ENCODE assay signal across 9 cellular contexts in the genomic region with DNA sequence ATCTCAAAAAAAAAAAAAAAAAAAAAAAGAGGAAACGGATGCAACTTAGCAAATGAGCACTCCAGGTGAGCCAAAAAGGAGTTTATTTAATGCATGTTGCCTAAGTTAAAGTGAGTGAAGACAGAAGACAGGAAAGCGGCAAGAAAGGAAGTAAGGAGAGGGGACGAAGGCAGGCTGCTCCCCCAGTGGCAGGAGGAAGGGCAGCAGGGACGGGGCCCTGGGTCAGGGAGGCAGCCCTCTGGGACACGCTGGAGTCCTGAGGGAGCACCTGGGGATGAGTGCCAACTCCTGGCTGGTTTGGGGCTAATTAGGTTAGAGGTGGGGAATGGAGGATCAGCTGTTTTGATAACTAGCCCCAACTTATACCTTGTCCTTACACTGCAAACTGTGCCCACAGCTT. TPM values are rescaled to one million over a fixed set of nuclear protein-coding genes. Genes with fewer than 3 reads are reported as not detected.
DNase-seq lines count a peak whose midpoint lies in the region; ATAC-seq and TF ChIP-seq lines count a peak whose summit lies in the region.
"Had no signal": no experiment of that assay in that cellular context is flagged by ENCODE, and none has a peak within 500 bp of the region (broad histone marks: within the 10 kb centered on the region; RNA-seq: fewer than 3 reads in every experiment).

No MANE protein-coding gene starts in this region.

- peak; percentile 49 for TF ChIP-seq CTCF in BE2C (IDR thresholded peaks at IDR 0.05; ENCODE audit: low read depth, low read length)
- TF ChIP-seq CTCF in foreskin keratinocyte (conservative IDR thresholded peaks at IDR 0.05), result peak; percentile 13

- ATAC-seq in foreskin keratinocyte (no peak), GM18907 (IDR thresholded peaks at IDR 0.05; ENCODE audit: unreplicated experiment) (no peak)

- H3K27ac ChIP-seq in SJCRH30, result no peak overlapping the region
- H3K27ac ChIP-seq in foreskin keratinocyte, result no peak overlapping the region

- H3K9me3 ChIP-seq in BE2C (no peaks in the 10 kb centered on the region), SJCRH30 (replicated peaks) (no peaks in the 10 kb centered on the region)

- H3K4me3 ChIP-seq in BE2C (ENCODE audit: low read depth, low read length) (no peak overlapping the region), H7 (ENCODE audit: insufficient read depth, low read depth, low read length) (no peak overlapping the region), SJCRH30 (peak overlapping the region; percentile 38)

- no peaks in the 10 kb centered on the region for H3K36me3 ChIP-seq in BE2C
- no peaks in the 10 kb centered on the region for H3K36me3 ChIP-seq in H7 (replicated peaks; ENCODE audit: control insufficient read depth, insufficient read depth, low read length)
- H3K36me3 ChIP-seq in SJCRH30, result no peaks in the 10 kb centered on the region

- no peaks in the 10 kb centered on the region for H3K4me1 ChIP-seq in BE2C
- H3K4me1 ChIP-seq in SJCRH30, result 0 out of 2 replicates have a peak, but pooled peaks cover 3% of the 10 kb centered on the region
- no peaks in the 10 kb centered on the region for H3K4me1 ChIP-seq in foreskin keratinocyte

- H3K27me3 ChIP-seq in BE2C (no peaks in the 10 kb centered on the region), H7 (ENCODE audit: control insufficient read depth, insufficient read depth, low read length) (no peaks in the 10 kb centered on the region), SJCRH30 (no peaks in the 10 kb centered on the region), foreskin keratinocyte (no peaks in the 10 kb centered on the region)

- peak; percentile 51 for DNase-seq in BE2C
- peak; percentile 76 for DNase-seq in H7
- DNase-seq in SJCRH30, result peak; percentile 29 to 45
- DNase-seq in foreskin keratinocyte, result no peak
- no peak for DNase-seq in NCI-H774 (lab: John Stamatoyannopoulos, UW)
- no peak for DNase-seq in GM19240 (ENCODE audit: insufficient read length, low spot score)
- DNase-seq in COR-L47 (lab: John Stamatoyannopoulos, UW), result no peak
- DNase-seq: activated CD4-positive, alpha-beta T cell treated with anti-CD3 and anti-CD28 coated beads for 4 hours had no signal

RNA-seq across cellular contexts. Expression of gene SPTLC2, which starts 37.0 kb away (rescaled TPM):
- polyA plus RNA-seq in BE2C (2012; ENCODE audit: insufficient read depth, insufficient read length, low read depth), result 7.8 TPM
- 20.5 and 22.7 TPM in 2 replicates for total RNA-seq in H7 (2014; rRNA removed; shearing (Covaris generic))
- total RNA-seq in SJCRH30 (2014; rRNA removed; shearing (Covaris generic)), result 15.1 and 15.8 TPM in 2 replicates
- 35.0 and 36.6 TPM in 2 replicates for total RNA-seq in foreskin keratinocyte
- polyA plus RNA-seq in foreskin keratinocyte, result 15.6 and 18.0 TPM in 2 replicates

RNA-seq across cellular contexts. Expression of gene ALKBH1, which starts 54.4 kb away (rescaled TPM):
- 14.6 TPM for polyA plus RNA-seq in BE2C (2012; ENCODE audit: insufficient read depth, insufficient read length, low read depth)
- total RNA-seq in H7 (2014; rRNA removed; shearing (Covaris generic)), result 16.2 TPM in 2 replicates
- 12.8 and 14.8 TPM in 2 replicates for total RNA-seq in SJCRH30 (2014; rRNA removed; shearing (Covaris generic))
- 9.8 and 10.3 TPM in 2 replicates for total RNA-seq in foreskin keratinocyte
- polyA plus RNA-seq in foreskin keratinocyte, result 9.1 and 9.8 TPM in 2 replicates

RNA-seq across cellular contexts. Expression of gene SLIRP, which starts 54.4 kb away (rescaled TPM):
- 363 TPM for polyA plus RNA-seq in BE2C (2012; ENCODE audit: insufficient read depth, insufficient read length, low read depth)
- 463 and 519 TPM in 2 replicates for total RNA-seq in H7 (2014; rRNA removed; shearing (Covaris generic))
- total RNA-seq in SJCRH30 (2014; rRNA removed; shearing (Covaris generic)), result 541 and 634 TPM in 2 replicates
- total RNA-seq in foreskin keratinocyte, result 240 and 247 TPM in 2 replicates
- polyA plus RNA-seq in foreskin keratinocyte, result 377 and 381 TPM in 2 replicates

Comparison
In these comparisons a context has a peak if more than half of its experiments do, and no peak if none do; other contexts are left out.
1. DNase-seq: peak in BE2C (single experiment), H7 (single experiment) and SJCRH30 (2 of 2); none in foreskin keratinocyte (0 of 2), NCI-H774 (single experiment), GM19240 (single experiment) and COR-L47 (single experiment).